ENCODE assay signal across 21 cellular contexts in genomic region chr22:46744581-46744980, GRCh38. TPM values are rescaled to one million over a fixed set of nuclear protein-coding genes. Genes with fewer than 3 reads are reported as not detected.
A peak's percentile ranks its signal among the peaks of the same experiment; 100 is the strongest.
DNase-seq lines count a peak whose midpoint lies in the region; ATAC-seq and TF ChIP-seq lines count a peak whose summit lies in the region.
"Had no signal": no experiment of that assay in that cellular context is flagged by ENCODE, and none has a peak within 500 bp of the region (broad histone marks: within the 10 kb centered on the region; RNA-seq: fewer than 3 reads in every experiment).

No MANE protein-coding gene starts in this region.

- H3K27me3 ChIP-seq in right lobe of liver: no peaks in the 10 kb centered on the region
- H3K27me3 ChIP-seq in stomach: peaks cover 0 to 20% (median 0%) of the 10 kb centered on the region in 3 donors
- H3K27me3 ChIP-seq: BLaER1 had no signal

- peak; percentile 24 for TF ChIP-seq POLR2A in right lobe of liver (IDR thresholded peaks at IDR 0.05)
- TF ChIP-seq POLR2A in stomach (IDR thresholded peaks at IDR 0.05): no peak

- peaks cover 0 to 41% (median 18%) of the 10 kb centered on the region in 4 donors for H3K4me1 ChIP-seq in right lobe of liver
- H3K4me1 ChIP-seq in stomach: peaks cover 18 to 54% (median 48%) of the 10 kb centered on the region in 4 donors

- H3K9me3 ChIP-seq in right lobe of liver: no peaks in the 10 kb centered on the region
- H3K9me3 ChIP-seq in stomach: no peaks in the 10 kb centered on the region

- H3K9me3 Mint-ChIP-seq in activated T-cell treated with anti-CD3 and anti-CD28 coated beads, Interleukin-2, amount 50 U/mL, for 4 hours: no peaks in the 10 kb centered on the region
- H3K9me3 Mint-ChIP-seq: CD8-positive, alpha-beta memory T cell had no signal

- ATAC-seq in right lobe of liver (peak; percentile 75 to 84 (median 80)), GM21381 (IDR thresholded peaks at IDR 0.05; ENCODE audit: unreplicated experiment) (no peak)
- no peak for ATAC-seq in activated T-cell treated with anti-CD3 and anti-CD28 coated beads, Interleukin-2, amount 50 U/mL, for 4 hours
- ATAC-seq: GM12878, SK-N-SH treated with all-trans-retinoic acid at 6 μM for 48 hours had no signal

- WGBS in right lobe of liver (ENCODE audit: insufficient coverage, low coverage, low lambda C conversion rate, missing lambda C conversion rate): 67% methylated on average over 5 of the region's 6 CpGs
- WGBS in stomach, 5 donors: 63 to 76% (median 66%) methylated on average over 6 of the region's 6 CpGs

- H3K36me3 ChIP-seq in right lobe of liver (no peaks in the 10 kb centered on the region), stomach (no peaks in the 10 kb centered on the region)
- H3K36me3 ChIP-seq: BLaER1 had no signal

- H3K4me3 Mint-ChIP-seq in activated T-cell treated with anti-CD3 and anti-CD28 coated beads, Interleukin-2, amount 50 U/mL, for 4 hours: no peak overlapping the region

- TF ChIP-seq CTCF in right lobe of liver (IDR thresholded peaks at IDR 0.05): peak in 2 of 4 donors; percentile 12 to 21
- no peak for TF ChIP-seq CTCF in stomach (IDR thresholded peaks at IDR 0.05)

- H3K4me1 Mint-ChIP-seq in activated T-cell treated with anti-CD3 and anti-CD28 coated beads, Interleukin-2, amount 50 U/mL, for 4 hours (ENCODE audit: low read depth): peaks cover 10% of the 10 kb centered on the region

- H3K4me3 ChIP-seq in right lobe of liver (no peak overlapping the region), stomach (no peak overlapping the region)
- H3K4me3 ChIP-seq: BLaER1, GM12878 had no signal

- TF ChIP-seq EP300 in stomach (IDR thresholded peaks at IDR 0.05): no peak

- H3K27me3 Mint-ChIP-seq in activated T-cell treated with anti-CD3 and anti-CD28 coated beads, Interleukin-2, amount 50 U/mL, for 4 hours (ENCODE audit: low read depth): no peaks in the 10 kb centered on the region
- H3K27me3 Mint-ChIP-seq: CD8-positive, alpha-beta memory T cell had no signal

- H3K36me3 Mint-ChIP-seq in activated T-cell treated with anti-CD3 and anti-CD28 coated beads, Interleukin-2, amount 50 U/mL, for 4 hours (ENCODE audit: insufficient read depth): no peaks in the 10 kb centered on the region
- H3K36me3 Mint-ChIP-seq: CD8-positive, alpha-beta memory T cell had no signal

- H3K27ac ChIP-seq in right lobe of liver (no peak overlapping the region), stomach (peak overlapping the region in 1 of 5 donors; percentile 8)
- H3K27ac ChIP-seq: 22Rv1, BLaER1, KMS-11 had no signal

- DNase-seq in DMS53 (lab: John Stamatoyannopoulos, UW) (peak; percentile 26), DMS53 treated with DMSO at 0.1 percent for 48 hours (lab: John Stamatoyannopoulos, UW; ENCODE audit: unreplicated experiment) (no peak), SW480 (ENCODE audit: low spot score) (peak; percentile 51), right lobe of liver (peak; percentile 78 to 92 (median 86)), stomach (peak; percentile 55), middle frontal gyrus (ENCODE audit: extremely low spot score, low spot score) (no peak)
- no peak for DNase-seq in activated T-cell treated with anti-CD3 and anti-CD28 coated beads, Interleukin-2, amount 50 U/mL, for 4 hours
- DNase-seq: CD8-positive, alpha-beta memory T cell; GDM1; H7; NCI-H1092; NCI-H146; NCI-H2227 treated with DMSO at 0.1 percent for 48 hours; NCI-H524; SHP77 had no signal

- intact Hi-C loops in right lobe of liver (cut with DNase I) (no loop called here), stomach (cut with DNase I; ENCODE audit: low total_unique reads) (no loop called here)

RNA-seq across cellular contexts. Expression of gene CERK, which starts 6.5 kb away (rescaled TPM):
- total RNA-seq in right lobe of liver (10 to 100 TPM in 5 of 6 experiments, 1 to 10 TPM in 1; 9.6 to 27.5 (median 18.5) TPM), stomach (10 to 100 TPM; 29.1 to 59.4 (median 42.4) TPM)
- 10 to 100 TPM; 12.5 to 29.2 (median 26.0) TPM for polyA plus RNA-seq in stomach
- total RNA-seq in activated T-cell treated with anti-CD3 and anti-CD28 coated beads, Interleukin-2, amount 50 U/mL, for 4 hours: 10 to 100 TPM; 41.4 to 47.3 (median 44.9) TPM

RNA-seq across cellular contexts. Expression of gene TBC1D22A, which starts 17.9 kb away (rescaled TPM):
- total RNA-seq in right lobe of liver (10 to 100 TPM; 10.9 to 18.1 (median 14.0) TPM), stomach (10 to 100 TPM; 13.8 to 53.1 (median 47.4) TPM)
- polyA plus RNA-seq in stomach: 10 to 100 TPM; 13.3 to 22.1 (median 15.5) TPM
- 10 to 100 TPM; 29.8 to 31.1 (median 29.9) TPM for total RNA-seq in activated T-cell treated with anti-CD3 and anti-CD28 coated beads, Interleukin-2, amount 50 U/mL, for 4 hours

Comparison
In these comparisons a context has a peak if more than half of its experiments do, and no peak if none do; other contexts are left out.
1. DNase-seq: peak in DMS53 (single experiment), SW480 (single experiment), right lobe of liver (3 of 3) and stomach (single experiment); none in DMS53 treated with DMSO at 0.1 percent for 48 hours (single experiment), middle frontal gyrus (single experiment) and activated T-cell treated with anti-CD3 and anti-CD28 coated beads, Interleukin-2, amount 50 U/mL, for 4 hours (single experiment).
2. ATAC-seq: peak in right lobe of liver (4 of 4); none in GM21381 (single experiment) and activated T-cell treated with anti-CD3 and anti-CD28 coated beads, Interleukin-2, amount 50 U/mL, for 4 hours (0 of 2).